In genomic region chr1:87902830-87903614, GRCh38 we compare ENCODE assay signal across 7 cellular contexts.
DNase-seq lines count a peak whose midpoint lies in the region; ATAC-seq and TF ChIP-seq lines count a peak whose summit lies in the region.

No MANE protein-coding gene starts in this region.

- H3K36me3 Mint-ChIP-seq in stimulated activated naive B cell treated with anti-CD40 and anti-IgM and Interleukin-4, amounts not matched to agents 10 μg/mL and 1 μg/mL and 100 μg/mL, for 72 hours = no peaks in the 10 kb centered on the region

- peak; percentile 5 for DNase-seq in NAMALWA (ENCODE audit: low spot score)
- peak; percentile 34 for DNase-seq in fibroblast of mammary gland (ENCODE audit: low read depth)
- no peak for DNase-seq in stimulated activated naive B cell treated with anti-CD40 and anti-IgM and Interleukin-4, amounts not matched to agents 10 μg/mL and 1 μg/mL and 100 μg/mL, for 72 hours
- no peak for DNase-seq in NCI-H526 treated with DMSO at 0.1 percent for 48 hours (lab: John Stamatoyannopoulos, UW)
- no peak for DNase-seq in kidney glomerular epithelial cell (lab: John Stamatoyannopoulos, UW)
- DNase-seq in NK-92 (lab: John Stamatoyannopoulos, UW; ENCODE audit: unreplicated experiment) = no peak

- no peak overlapping the region for H3K4me3 ChIP-seq in fibroblast of mammary gland (ENCODE audit: control insufficient read depth, low read depth, low read length)

- no peaks in the 10 kb centered on the region for H3K27me3 Mint-ChIP-seq in stimulated activated naive B cell treated with anti-CD40 and anti-IgM and Interleukin-4, amounts not matched to agents 10 μg/mL and 1 μg/mL and 100 μg/mL, for 72 hours

- H3K4me1 Mint-ChIP-seq in stimulated activated naive B cell treated with anti-CD40 and anti-IgM and Interleukin-4, amounts not matched to agents 10 μg/mL and 1 μg/mL and 100 μg/mL, for 72 hours = peaks cover 8 to 13% of the 10 kb centered on the region in 2 donors

- peak overlapping the region; percentile 10 for H3K27ac Mint-ChIP-seq in stimulated activated naive B cell treated with anti-CD40 and anti-IgM and Interleukin-4, amounts not matched to agents 10 μg/mL and 1 μg/mL and 100 μg/mL, for 72 hours

- H3K9me3 Mint-ChIP-seq in stimulated activated naive B cell treated with anti-CD40 and anti-IgM and Interleukin-4, amounts not matched to agents 10 μg/mL and 1 μg/mL and 100 μg/mL, for 72 hours = no peaks in the 10 kb centered on the region

- peak; percentile 45 for ATAC-seq in GM19468 (IDR thresholded peaks at IDR 0.05; ENCODE audit: extremely low read depth, unreplicated experiment)
- ATAC-seq in stimulated activated naive B cell treated with anti-CD40 and anti-IgM and Interleukin-4, amounts not matched to agents 10 μg/mL and 1 μg/mL and 100 μg/mL, for 72 hours (replicated peaks) = peak; percentile 70 to 84

- no peak overlapping the region for H3K4me3 Mint-ChIP-seq in stimulated activated naive B cell treated with anti-CD40 and anti-IgM and Interleukin-4, amounts not matched to agents 10 μg/mL and 1 μg/mL and 100 μg/mL, for 72 hours

- no peak for TF ChIP-seq CTCF in fibroblast of mammary gland (conservative IDR thresholded peaks at IDR 0.05; ENCODE audit: control insufficient read depth, insufficient read depth, low read depth, low read length)

Comparison
In these comparisons a context has a peak if more than half of its experiments do, and no peak if none do; other contexts are left out.
1. DNase-seq: peak in NAMALWA (single experiment) and fibroblast of mammary gland (single experiment); none in stimulated activated naive B cell treated with anti-CD40 and anti-IgM and Interleukin-4, amounts not matched to agents 10 μg/mL and 1 μg/mL and 100 μg/mL, for 72 hours (single experiment), NCI-H526 treated with DMSO at 0.1 percent for 48 hours (single experiment), kidney glomerular epithelial cell (single experiment) and NK-92 (single experiment).